Comparison of ENCODE assay signal across 8 cellular contexts in the genomic region with DNA sequence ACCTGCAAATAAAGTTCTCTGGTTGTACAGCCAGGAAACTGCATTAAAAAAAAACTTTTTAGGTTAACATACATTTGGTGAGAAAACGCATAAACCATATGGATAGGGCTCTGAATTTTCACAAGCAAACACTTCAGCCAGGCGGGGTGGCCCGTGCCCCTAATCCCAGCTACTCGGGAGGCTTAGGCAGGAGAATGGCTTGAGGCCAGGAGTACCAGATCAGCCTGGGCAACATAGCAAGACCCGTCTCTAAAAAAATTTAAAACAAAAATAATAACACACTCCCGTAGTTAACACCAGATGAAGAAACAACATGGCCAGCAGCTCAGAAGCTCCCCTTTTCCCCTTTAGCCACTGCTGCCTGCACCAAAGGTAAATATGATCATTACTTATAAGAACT. TPM values are rescaled to one million over a fixed set of nuclear protein-coding genes. Genes with fewer than 3 reads are reported as not detected.
DNase-seq lines count a peak whose midpoint lies in the region; ATAC-seq and TF ChIP-seq lines count a peak whose summit lies in the region.

No MANE protein-coding gene starts in this region.

- H3K9ac ChIP-seq in KMS-11, result no peak overlapping the region
- H3K9ac ChIP-seq in neural cell (ENCODE audit: low read length), result no peak overlapping the region

- H3F3A ChIP-seq in neural cell (ENCODE audit: insufficient read depth, low read length, poor library complexity, severe bottlenecking), result peaks cover 2% of the 10 kb centered on the region

- H3K4me2 ChIP-seq in KMS-11, result peak overlapping the region; percentile 82
- peak overlapping the region; percentile 92 for H3K4me2 ChIP-seq in neural cell (ENCODE audit: low read length)

- DNase-seq in BE2C, result no peak
- DNase-seq in AG20443 (ENCODE audit: low spot score), result no peak
- no peak for DNase-seq in effector CD4-positive, alpha-beta T cell
- DNase-seq in cortex of kidney (lab: John Stamatoyannopoulos, UW), result no peak

- H3K4me1 ChIP-seq in BE2C (no peaks in the 10 kb centered on the region), KMS-11 (ENCODE audit: low read depth, poor library complexity, severe bottlenecking) (peaks cover 16% of the 10 kb centered on the region)

- H3K79me2 ChIP-seq in KMS-11 (ENCODE audit: insufficient read depth, low read depth) (peaks cover 15% of the 10 kb centered on the region), neural cell (replicated peaks; ENCODE audit: insufficient read depth, low read length) (peaks cover 17% of the 10 kb centered on the region)

- TF ChIP-seq EP300 in neural cell (conservative IDR thresholded peaks at IDR 0.05; ENCODE audit: poor library complexity, severe bottlenecking), result no peak

- no peaks in the 10 kb centered on the region for H3K9me2 ChIP-seq in neural cell (ENCODE audit: insufficient read depth, low read length)

- H3K4me3 Mint-ChIP-seq in dendritic cell treated with granulocyte-macrophage colony-stimulating factor and Interleukin-4, amounts not matched to agents 40 ng/mL and 50 ng/mL, for 4 days, result peak overlapping the region; percentile 98

- peak overlapping the region; percentile 96 for H3K27ac Mint-ChIP-seq in dendritic cell treated with granulocyte-macrophage colony-stimulating factor and Interleukin-4, amounts not matched to agents 40 ng/mL and 50 ng/mL, for 4 days

- H3K36me3 ChIP-seq in BE2C (peaks cover 16% of the 10 kb centered on the region), KMS-11 (ENCODE audit: insufficient read depth) (no peaks in the 10 kb centered on the region; the same call in 1 of the 2 replicates), neural cell (ENCODE audit: insufficient read depth, low read length) (no peaks in the 10 kb centered on the region)

- peak overlapping the region; percentile 71 for H3K4me3 ChIP-seq in BE2C (ENCODE audit: low read depth, low read length)
- H3K4me3 ChIP-seq in KMS-11 (IDR thresholded peaks at IDR 0.05; ENCODE audit: insufficient read depth, low read depth, low read length), result no peak overlapping the region
- peak overlapping the region; percentile 78 for H3K4me3 ChIP-seq in neural cell (ENCODE audit: low read length)

- TF ChIP-seq RAD21 in neural cell (conservative IDR thresholded peaks at IDR 0.05), result no peak

- intact Hi-C loops in dendritic cell treated with granulocyte-macrophage colony-stimulating factor and Interleukin-4, amounts not matched to agents 40 ng/mL and 50 ng/mL, for 4 days (cut with micrococcal nuclease), result loop anchor here (2.0 to 5.0 kb wide), 2 partner anchors 71 to 147 kb away; partner anchors contain the start of genes EIF1B and ZNF621

- ATAC-seq in GM21423 (IDR thresholded peaks at IDR 0.05; ENCODE audit: unreplicated experiment), result no peak

- peaks cover 39% of the 10 kb centered on the region for H3K4me1 Mint-ChIP-seq in dendritic cell treated with granulocyte-macrophage colony-stimulating factor and Interleukin-4, amounts not matched to agents 40 ng/mL and 50 ng/mL, for 4 days (ENCODE audit: low read depth)

- no peaks in the 10 kb centered on the region for H3K9me3 ChIP-seq in BE2C
- H3K9me3 ChIP-seq in neural cell (ENCODE audit: low read length), result no peaks in the 10 kb centered on the region

- H3K36me3 Mint-ChIP-seq in dendritic cell treated with granulocyte-macrophage colony-stimulating factor and Interleukin-4, amounts not matched to agents 40 ng/mL and 50 ng/mL, for 4 days (ENCODE audit: low read depth), result peaks cover 53% of the 10 kb centered on the region

- H4K20me1 ChIP-seq in KMS-11 (ENCODE audit: insufficient read depth) (no peaks in the 10 kb centered on the region), neural cell (ENCODE audit: insufficient read depth) (no peaks in the 10 kb centered on the region)

- H3K27ac ChIP-seq in KMS-11 (no peak overlapping the region; the same call in 1 of the 2 replicates), neural cell (ENCODE audit: low read length) (no peak overlapping the region)

- H2AFZ ChIP-seq in KMS-11 (ENCODE audit: low read depth) (peak overlapping the region; percentile 54; the same call in 1 of the 2 replicates), neural cell (ENCODE audit: low read depth, low read length) (no peak overlapping the region)

- H3K9me3 Mint-ChIP-seq in dendritic cell treated with granulocyte-macrophage colony-stimulating factor and Interleukin-4, amounts not matched to agents 40 ng/mL and 50 ng/mL, for 4 days, result no peaks in the 10 kb centered on the region

- H3K27me3 ChIP-seq in BE2C, result no peaks in the 10 kb centered on the region
- H3K27me3 ChIP-seq in KMS-11 (ENCODE audit: insufficient read depth, low read depth), result no peaks in the 10 kb centered on the region
- no peaks in the 10 kb centered on the region for H3K27me3 ChIP-seq in neural cell (ENCODE audit: insufficient read depth, low read depth, low read length)

- H3K27me3 Mint-ChIP-seq in dendritic cell treated with granulocyte-macrophage colony-stimulating factor and Interleukin-4, amounts not matched to agents 40 ng/mL and 50 ng/mL, for 4 days, result peaks cover 2% of the 10 kb centered on the region

- TF ChIP-seq CTCF in BE2C (IDR thresholded peaks at IDR 0.05; ENCODE audit: low read depth, low read length), result no peak
- no peak for TF ChIP-seq CTCF in KMS-11 (conservative IDR thresholded peaks at IDR 0.05; ENCODE audit: low read depth, low read length)
- TF ChIP-seq CTCF in neural cell (IDR thresholded peaks at IDR 0.05; ENCODE audit: poor library complexity, severe bottlenecking), result no peak

TF ChIP-seq in neural cell, 6 proteins besides CTCF, POLR2A, EP300 and RAD21:
- TF ChIP-seq SMC3 (conservative IDR thresholded peaks at IDR 0.05; ENCODE audit: poor library complexity) (no peak), EZH2 (IDR thresholded peaks at IDR 0.05; ENCODE audit: borderline replicate concordance, insufficient read depth, low read length, poor library complexity, severe bottlenecking) (no peak), TAF1 (IDR thresholded peaks at IDR 0.05; ENCODE audit: low read depth) (no peak), REST (IDR thresholded peaks at IDR 0.05; ENCODE audit: borderline replicate concordance) (no peak), POLR2AphosphoS5 (IDR thresholded peaks at IDR 0.05) (no peak), MXI1 (conservative IDR thresholded peaks at IDR 0.05; ENCODE audit: poor library complexity, severe bottlenecking) (no peak)

RNA-seq across cellular contexts. Expression of gene RPL14, which starts 3.2 kb away (rescaled TPM):
- 665 TPM for polyA plus RNA-seq in BE2C (2012; ENCODE audit: insufficient read depth, insufficient read length, low read depth)
- polyA plus RNA-seq in neural cell, result 273 and 288 TPM in 2 replicates
- polyA minus RNA-seq in neural cell, result 150 and 192 TPM in 2 replicates

RNA-seq across cellular contexts. Expression of gene ZNF619, which starts 23.0 kb away (rescaled TPM):
- 0.77 TPM for polyA plus RNA-seq in BE2C (2012; ENCODE audit: insufficient read depth, insufficient read length, low read depth)
- 0.33 and 0.78 TPM in 2 replicates for polyA plus RNA-seq in neural cell
- polyA minus RNA-seq in neural cell, result 1.6 and 2.2 TPM in 2 replicates

RNA-seq across cellular contexts. Expression of gene ZNF620, which starts 51.9 kb away (rescaled TPM):
- 3.2 TPM for polyA plus RNA-seq in BE2C (2012; ENCODE audit: insufficient read depth, insufficient read length, low read depth)
- polyA plus RNA-seq in neural cell, result 20.2 and 31.0 TPM in 2 replicates
- polyA minus RNA-seq in neural cell, result 48.5 and 52.0 TPM in 2 replicates
